ENCODE assay signal across 22 cellular contexts in the genomic region with DNA sequence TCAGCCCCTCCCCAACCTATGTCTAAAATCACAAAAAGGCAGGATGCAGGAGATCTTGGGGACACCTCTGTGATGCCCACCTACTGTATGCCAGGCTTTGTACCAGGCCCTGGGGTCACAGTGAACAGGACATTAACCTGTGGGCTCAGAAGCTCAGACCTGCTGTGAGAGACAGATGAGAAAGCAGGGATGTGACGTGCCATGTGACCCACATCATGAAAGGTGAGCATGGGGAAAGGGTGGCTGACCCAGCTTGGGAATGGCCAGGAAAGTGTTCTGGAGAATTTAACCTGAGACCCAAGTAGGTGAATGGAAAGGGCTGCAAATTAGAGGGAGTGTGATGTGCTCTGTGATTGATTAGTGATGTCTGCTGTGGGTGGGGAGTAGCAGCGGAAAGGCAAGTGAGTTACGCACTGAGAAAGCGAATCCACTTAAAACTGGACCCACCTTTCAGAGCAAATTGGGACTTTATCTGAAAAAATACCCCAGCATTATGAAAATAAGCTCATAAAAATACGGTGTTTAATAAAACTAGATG.
"Had no signal": no experiment of that assay in that cellular context is flagged by ENCODE, and none has a peak within 500 bp of the region (broad histone marks: within the 10 kb centered on the region; RNA-seq: fewer than 3 reads in every experiment).

No MANE protein-coding gene starts in this region.

- ATAC-seq: gastroesophageal sphincter; naive thymus-derived CD4-positive, alpha-beta T cell had no signal

- H3K4me1 ChIP-seq: uterus had no signal

- FAIRE-seq: small intestine had no signal

- H3K27ac ChIP-seq: epithelial cell of prostate, neutrophil, right atrium auricular region, stomach, thoracic aorta, uterus had no signal

- H3K27me3 ChIP-seq: gastroesophageal sphincter, right atrium auricular region had no signal

- H3K27ac Mint-ChIP-seq: naive thymus-derived CD4-positive, alpha-beta T cell; nephron progenitor cell; type B pancreatic cell had no signal

- H3K4me3 Mint-ChIP-seq: naive thymus-derived CD4-positive, alpha-beta T cell; nephron progenitor cell; type B pancreatic cell had no signal

- H3K36me3 ChIP-seq: esophagus squamous epithelium, gastroesophageal sphincter, neutrophil, right atrium auricular region, stomach, thoracic aorta, uterus had no signal

- DNase-seq: cortex of kidney; effector memory CD4-positive, alpha-beta T cell; esophagus squamous epithelium; foreskin fibroblast; glutamatergic neuron; kidney glomerular epithelial cell; mesendoderm; naive thymus-derived CD4-positive, alpha-beta T cell; nephron progenitor cell; small intestine; stimulated activated CD4-positive, alpha-beta T cell treated with anti-CD3 and anti-CD28 coated beads, Interleukin-12 subunit alpha, Interleukin-12 subunit beta, amount 100 ng/mL, for 4 hours; stimulated activated naive CD4-positive, alpha-beta T cell; stomach; substantia nigra; uterus had no signal

- H3K9me3 Mint-ChIP-seq: type B pancreatic cell had no signal

- H3K4me3 ChIP-seq: dorsolateral prefrontal cortex, esophagus squamous epithelium, gastroesophageal sphincter, right atrium auricular region, stomach, thoracic aorta, uterus had no signal

- H3K4me1 Mint-ChIP-seq: naive thymus-derived CD4-positive, alpha-beta T cell had no signal

- H3K36me3 Mint-ChIP-seq: naive thymus-derived CD4-positive, alpha-beta T cell; type B pancreatic cell had no signal

- H3K9me3 ChIP-seq: esophagus squamous epithelium, gastroesophageal sphincter, neutrophil, stomach, thoracic aorta had no signal
